ENCODE assay signal across 10 cellular contexts in genomic region chr17:8490256-8491023, GRCh38.
"Had no signal": no experiment of that assay in that cellular context is flagged by ENCODE, and none has a peak within 500 bp of the region (broad histone marks: within the 10 kb centered on the region; RNA-seq: fewer than 3 reads in every experiment).

No MANE protein-coding gene starts in this region.

- H3K4me1 ChIP-seq: colonic mucosa had no signal

- H3K4me3 ChIP-seq: colonic mucosa, lung had no signal

- H3K9me3 ChIP-seq: colonic mucosa had no signal

- H3K36me3 ChIP-seq: colonic mucosa had no signal

- ATAC-seq: activated CD8-positive, alpha-beta T cell treated with anti-CD3 and anti-CD28 coated beads, Interleukin-2, amount 10 ng/mL, durations not matched to agents 7 days and 5 days; left colon; stimulated activated memory B cell treated with anti-CD40 and anti-IgM and Interleukin-4, amounts not matched to agents 10 μg/mL and 1 μg/mL and 100 μg/mL, for 72 hours had no signal

- H3K27me3 Mint-ChIP-seq: activated B cell treated with CpG ODN at 0.5 μM for 24 hours; naive B cell; stimulated activated memory B cell treated with anti-CD40 and anti-IgM and Interleukin-4, amounts not matched to agents 10 μg/mL and 1 μg/mL and 100 μg/mL, for 72 hours had no signal

- H3K9me3 Mint-ChIP-seq: activated B cell treated with CpG ODN at 0.5 μM for 24 hours had no signal

- DNase-seq: activated B cell treated with CpG ODN at 0.5 μM for 24 hours; activated CD4-positive, alpha-beta T cell treated with anti-CD3 and anti-CD28 coated beads for 48 hours; activated CD8-positive, alpha-beta memory T cell treated with anti-CD3 and anti-CD28 coated beads, Interleukin-2, amount 50 U/mL, for 4 hours; activated CD8-positive, alpha-beta T cell treated with anti-CD3 and anti-CD28 coated beads, Interleukin-2, amount 10 ng/mL, durations not matched to agents 7 days and 5 days; colonic mucosa; left colon; naive B cell; stimulated activated CD4-positive, alpha-beta T cell treated with anti-CD3 and anti-CD28 coated beads, Interleukin-2, amount 100 ng/mL, for 48 hours had no signal

- H3K4me3 Mint-ChIP-seq: activated B cell treated with CpG ODN at 0.5 μM for 24 hours; activated CD8-positive, alpha-beta T cell treated with anti-CD3 and anti-CD28 coated beads, Interleukin-2, amount 10 ng/mL, durations not matched to agents 7 days and 5 days; stimulated activated memory B cell treated with anti-CD40 and anti-IgM and Interleukin-4, amounts not matched to agents 10 μg/mL and 1 μg/mL and 100 μg/mL, for 72 hours had no signal

- H3K4me1 Mint-ChIP-seq: activated B cell treated with CpG ODN at 0.5 μM for 24 hours; stimulated activated memory B cell treated with anti-CD40 and anti-IgM and Interleukin-4, amounts not matched to agents 10 μg/mL and 1 μg/mL and 100 μg/mL, for 72 hours had no signal

- H3K27ac Mint-ChIP-seq: activated CD8-positive, alpha-beta T cell treated with anti-CD3 and anti-CD28 coated beads, Interleukin-2, amount 10 ng/mL, durations not matched to agents 7 days and 5 days; stimulated activated memory B cell treated with anti-CD40 and anti-IgM and Interleukin-4, amounts not matched to agents 10 μg/mL and 1 μg/mL and 100 μg/mL, for 72 hours had no signal

- H3K27ac ChIP-seq: colonic mucosa had no signal

- H3K27me3 ChIP-seq: colonic mucosa had no signal
